In genomic region chr2:235055891-235056516, GRCh38 we compare ENCODE assay signal across 9 cellular contexts.
DNase-seq lines count a peak whose midpoint lies in the region; ATAC-seq and TF ChIP-seq lines count a peak whose summit lies in the region.
"Had no signal": no experiment of that assay in that cellular context is flagged by ENCODE, and none has a peak within 500 bp of the region (broad histone marks: within the 10 kb centered on the region; RNA-seq: fewer than 3 reads in every experiment).

No MANE protein-coding gene starts in this region.

- peaks cover 7% of the 10 kb centered on the region for H3K4me1 ChIP-seq in colonic mucosa

- H3K4me3 ChIP-seq in colonic mucosa = no peak overlapping the region

- no peaks in the 10 kb centered on the region for H3K4me1 Mint-ChIP-seq in activated CD8-positive, alpha-beta memory T cell treated with anti-CD3 and anti-CD28 coated beads, Interleukin-2, amount 10 ng/mL, durations not matched to agents 7 days and 5 days
- H3K4me1 Mint-ChIP-seq: activated naive CD4-positive, alpha-beta T cell treated with anti-CD3 and anti-CD28 coated beads, Interleukin-2, amount 10 ng/mL, durations not matched to agents 7 days and 5 days had no signal

- no peaks in the 10 kb centered on the region for H3K36me3 Mint-ChIP-seq in activated CD8-positive, alpha-beta memory T cell treated with anti-CD3 and anti-CD28 coated beads, Interleukin-2, amount 10 ng/mL, durations not matched to agents 7 days and 5 days
- H3K36me3 Mint-ChIP-seq: activated naive CD4-positive, alpha-beta T cell treated with anti-CD3 and anti-CD28 coated beads, Interleukin-2, amount 10 ng/mL, durations not matched to agents 7 days and 5 days had no signal

- intact Hi-C loops in colonic mucosa (cut with DNase I) = no loop called here

- no peaks in the 10 kb centered on the region for H3K36me3 ChIP-seq in colonic mucosa

- TF ChIP-seq CTCF in colonic mucosa (IDR thresholded peaks at IDR 0.05) = peak; percentile 46

- no peaks in the 10 kb centered on the region for H3K9me3 Mint-ChIP-seq in activated CD8-positive, alpha-beta memory T cell treated with anti-CD3 and anti-CD28 coated beads, Interleukin-2, amount 10 ng/mL, durations not matched to agents 7 days and 5 days (ENCODE audit: low read depth)
- H3K9me3 Mint-ChIP-seq: activated naive CD4-positive, alpha-beta T cell treated with anti-CD3 and anti-CD28 coated beads, Interleukin-2, amount 10 ng/mL, durations not matched to agents 7 days and 5 days had no signal

- peaks cover 3% of the 10 kb centered on the region for H3K27me3 Mint-ChIP-seq in activated CD8-positive, alpha-beta memory T cell treated with anti-CD3 and anti-CD28 coated beads, Interleukin-2, amount 10 ng/mL, durations not matched to agents 7 days and 5 days
- H3K27me3 Mint-ChIP-seq: activated naive CD4-positive, alpha-beta T cell treated with anti-CD3 and anti-CD28 coated beads, Interleukin-2, amount 10 ng/mL, durations not matched to agents 7 days and 5 days had no signal

- no peak for ATAC-seq in HG03280 (IDR thresholded peaks at IDR 0.05; ENCODE audit: unreplicated experiment)
- ATAC-seq in activated CD8-positive, alpha-beta memory T cell treated with anti-CD3 and anti-CD28 coated beads, Interleukin-2, amount 10 ng/mL, durations not matched to agents 7 days and 5 days = no peak

- no peak overlapping the region for H3K27ac ChIP-seq in colonic mucosa

- H3K27me3 ChIP-seq in colonic mucosa = no peaks in the 10 kb centered on the region

- H3K4me3 Mint-ChIP-seq in activated CD8-positive, alpha-beta memory T cell treated with anti-CD3 and anti-CD28 coated beads, Interleukin-2, amount 10 ng/mL, durations not matched to agents 7 days and 5 days = no peak overlapping the region
- H3K4me3 Mint-ChIP-seq: activated naive CD4-positive, alpha-beta T cell treated with anti-CD3 and anti-CD28 coated beads, Interleukin-2, amount 10 ng/mL, durations not matched to agents 7 days and 5 days had no signal

- CTCF ChIA-PET in activated CD8-positive, alpha-beta memory T cell treated with anti-CD3 and anti-CD28 coated beads, Interleukin-2, amount 10 ng/mL, durations not matched to agents 7 days and 5 days (lab: Charles Lee) = no interaction called here

- H3K27ac Mint-ChIP-seq in activated CD8-positive, alpha-beta memory T cell treated with anti-CD3 and anti-CD28 coated beads, Interleukin-2, amount 10 ng/mL, durations not matched to agents 7 days and 5 days = no peak overlapping the region
- H3K27ac Mint-ChIP-seq: activated naive CD4-positive, alpha-beta T cell treated with anti-CD3 and anti-CD28 coated beads, Interleukin-2, amount 10 ng/mL, durations not matched to agents 7 days and 5 days had no signal

- DNase-seq in DMS53 treated with DMSO at 0.1 percent for 48 hours (lab: John Stamatoyannopoulos, UW; ENCODE audit: unreplicated experiment) (peak; percentile 30), NCI-H1694 (lab: John Stamatoyannopoulos, UW) (peak; percentile 55), colonic mucosa (peak; percentile 43), mucosa of gallbladder (ENCODE audit: low spot score) (peak; percentile 28), NCI-H187 (lab: John Stamatoyannopoulos, UW) (no peak)
- no peak for DNase-seq in activated CD8-positive, alpha-beta memory T cell treated with anti-CD3 and anti-CD28 coated beads, Interleukin-2, amount 10 ng/mL, durations not matched to agents 7 days and 5 days
- no peak for DNase-seq in central memory CD4-positive, alpha-beta T cell
- DNase-seq: activated naive CD4-positive, alpha-beta T cell treated with anti-CD3 and anti-CD28 coated beads, Interleukin-2, amount 10 ng/mL, durations not matched to agents 7 days and 5 days had no signal

- no peak overlapping the region for H3K9ac ChIP-seq in colonic mucosa (ENCODE audit: low read depth in 2 of 2, low read length in 2 of 2)

- H3K9me3 ChIP-seq in colonic mucosa = no peaks in the 10 kb centered on the region

Comparison
In these comparisons a context has a peak if more than half of its experiments do, and no peak if none do; other contexts are left out.
1. DNase-seq: peak in DMS53 treated with DMSO at 0.1 percent for 48 hours (single experiment), NCI-H1694 (single experiment), colonic mucosa (single experiment) and mucosa of gallbladder (single experiment); none in NCI-H187 (0 of 2), activated CD8-positive, alpha-beta memory T cell treated with anti-CD3 and anti-CD28 coated beads, Interleukin-2, amount 10 ng/mL, durations not matched to agents 7 days and 5 days (single experiment) and central memory CD4-positive, alpha-beta T cell (single experiment).